ENCODE assay signal across 7 cellular contexts in the genomic region with DNA sequence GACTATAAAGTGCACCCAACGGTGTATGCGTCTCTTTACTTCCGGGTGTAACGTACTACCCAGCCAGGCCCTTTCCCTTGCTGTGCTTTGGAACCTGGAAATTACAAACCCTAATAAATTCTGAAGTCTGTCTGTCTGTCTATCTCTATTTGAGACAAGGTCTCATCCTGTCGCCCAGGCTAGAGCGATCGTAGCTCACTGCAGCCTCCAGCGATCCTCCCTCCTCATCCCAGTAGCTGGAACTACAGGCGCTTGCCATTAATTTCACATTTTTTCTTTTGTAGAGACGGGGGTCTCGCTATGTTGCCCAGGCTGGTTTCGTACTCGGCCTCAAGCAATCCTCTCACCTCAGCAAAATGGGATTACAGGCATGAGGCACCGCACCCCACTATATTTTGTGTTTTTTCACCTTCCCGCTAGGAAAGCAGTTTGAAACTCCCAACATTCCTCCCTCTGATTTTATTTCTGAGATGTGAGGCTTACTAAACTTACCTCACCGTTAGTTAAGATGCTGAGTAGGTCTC. TPM values are rescaled to one million over a fixed set of nuclear protein-coding genes. Genes with fewer than 3 reads are reported as not detected.
DNase-seq lines count a peak whose midpoint lies in the region; ATAC-seq and TF ChIP-seq lines count a peak whose summit lies in the region.

No MANE protein-coding gene starts in this region.

- ATAC-seq in GM18907 (IDR thresholded peaks at IDR 0.05; ENCODE audit: unreplicated experiment): peak; percentile 61
- ATAC-seq in HG02678 (IDR thresholded peaks at IDR 0.05; ENCODE audit: unreplicated experiment): peak; percentile 37
- peak; percentile 74 for ATAC-seq in Panc1

- peak overlapping the region; percentile 82 to 92 for H3K4me3 ChIP-seq in Panc1 (ENCODE audit: low read depth in 2 of 2, low read length in 2 of 2)
- H3K4me3 ChIP-seq in esophagus (ENCODE audit: low read depth in 1 of 2, low read length in 2 of 2): peak overlapping the region; percentile 73 to 98
- H3K4me3 ChIP-seq in neutrophil (ENCODE audit: low read depth in 1 of 2, low read length in 1 of 2): peak overlapping the region; percentile 88 to 100

- intact Hi-C loops in Panc1 (cut with micrococcal nuclease; ENCODE audit: unreplicated experiment): no loop called here

- no TSS peak for BruUV-seq in Panc1 (replicated peaks; lab: Mats Ljungman, UMichigan)

- 21 to 27% methylated on average over 16 of the region's 16 CpGs for WGBS in esophagus, 2 donors

- H3K27me3 ChIP-seq in Panc1 (ENCODE audit: control insufficient read depth, insufficient read depth, low read length): no peaks in the 10 kb centered on the region
- H3K27me3 ChIP-seq in esophagus (ENCODE audit: control insufficient read depth in 1 of 2, insufficient read depth in 2 of 2, low read length in 2 of 2): no peaks in the 10 kb centered on the region
- peaks cover 21% of the 10 kb centered on the region for H3K27me3 ChIP-seq in neutrophil

- POLR2A ChIA-PET in Panc1 (lab: Charles Lee) (no interaction called here), HEK293T (lab: Yijun Ruan, JAX) (interaction anchor here (0.7 to 2.0 kb wide), 5 partner anchors 11 to 33 kb away, joined by 3 to 5 read pairs (median 4); no protein-coding TSS in a partner anchor)

- no peaks in the 10 kb centered on the region for H3K9me3 ChIP-seq in Panc1 (ENCODE audit: control insufficient read depth, insufficient read depth, low read depth, low read length)
- H3K9me3 ChIP-seq in esophagus (ENCODE audit: control insufficient read depth in 2 of 2, insufficient read depth in 1 of 2, low read depth in 1 of 2, low read length in 1 of 2): no peaks in the 10 kb centered on the region
- no peaks in the 10 kb centered on the region for H3K9me3 ChIP-seq in neutrophil

- TF ChIP-seq CTCF in Panc1 (IDR thresholded peaks at IDR 0.05) (no peak), neutrophil (IDR thresholded peaks at IDR 0.05) (no peak)

- peak; percentile 18 for DNase-seq in Panc1 (ENCODE audit: low read depth, low spot score)
- no peak for DNase-seq in HEK293T (ENCODE audit: extremely low spot score)
- DNase-seq in A172 (ENCODE audit: low spot score): no peak

- in situ Hi-C loops in Panc1 (cut with HindIII; ENCODE audit: low pct_unique_long_range_greater_than_20kb, low sequenced_read_pairs): no loop called here

- H3K36me3 ChIP-seq in Panc1 (ENCODE audit: control insufficient read depth, insufficient read depth, low read length) (peaks cover 19% of the 10 kb centered on the region), esophagus (ENCODE audit: control insufficient read depth in 2 of 2, insufficient read depth in 2 of 2, low read length in 1 of 2) (no peaks in the 10 kb centered on the region), neutrophil (peaks cover 27% of the 10 kb centered on the region)

- H3K4me1 ChIP-seq in Panc1 (ENCODE audit: control insufficient read depth, insufficient read depth, low read length) (peaks cover 10% of the 10 kb centered on the region), esophagus (ENCODE audit: control insufficient read depth in 2 of 2, insufficient read depth in 2 of 2, low read length in 1 of 2) (no peaks in the 10 kb centered on the region), neutrophil (ENCODE audit: control insufficient read depth in 1 of 2, insufficient read depth in 1 of 2, low read depth in 1 of 2, low read length in 1 of 2) (peaks cover 22 to 25% of the 10 kb centered on the region in 2 experiments)

- H3K27ac ChIP-seq in Panc1 (ENCODE audit: low read length) (peak overlapping the region; percentile 95), esophagus (ENCODE audit: low read depth in 2 of 2, low read length in 1 of 2) (peak overlapping the region; percentile 97 to 98), neutrophil (peak overlapping the region; percentile 92)

- CTCF ChIA-PET in Panc1 (lab: Charles Lee): no interaction called here
- CTCF ChIA-PET in HEK293T (lab: Yijun Ruan, JAX): interaction anchor here (0.5 kb wide), 1 partner anchor 10 kb away, joined by 3 read pairs; no protein-coding TSS in a partner anchor

TF ChIP-seq in HEK293T, 16 proteins besides CTCF, POLR2A, EP300 and RAD21:
- TF ChIP-seq HDGF (IDR thresholded peaks at IDR 0.05; ENCODE audit: borderline replicate concordance) (no peak), ARNT (IDR thresholded peaks at IDR 0.05) (no peak), FOXA1 (IDR thresholded peaks at IDR 0.05) (no peak), PKNOX1 (IDR thresholded peaks at IDR 0.05) (no peak), LEF1 (IDR thresholded peaks at IDR 0.05; ENCODE audit: borderline replicate concordance) (no peak), TARDBP (IDR thresholded peaks at IDR 0.05) (no peak), FOXM1 (IDR thresholded peaks at IDR 0.05; ENCODE audit: borderline replicate concordance) (no peak), L3MBTL2 (conservative IDR thresholded peaks at IDR 0.05) (no peak), NFRKB (IDR thresholded peaks at IDR 0.05) (no peak)

RNA-seq across cellular contexts. Expression of gene RNF6, which starts 0.5 kb away (rescaled TPM):
- 38.0 TPM for total RNA-seq in Panc1 (2021; ENCODE audit: unreplicated experiment)
- 21.9 TPM for polyA plus RNA-seq in Panc1 (2012; ENCODE audit: insufficient read length)
- 10 to 100 TPM; 12.6 to 17.3 TPM for polyA plus RNA-seq in esophagus
- 49.0 and 61.9 TPM in 2 replicates for total RNA-seq in A172 (2014; rRNA removed; shearing (Covaris generic))

RNA-seq across cellular contexts. Expression of gene CDK8, which starts 31.3 kb away (rescaled TPM):
- total RNA-seq in Panc1 (2021; ENCODE audit: unreplicated experiment): 14.9 TPM
- polyA plus RNA-seq in Panc1 (2012; ENCODE audit: insufficient read length): 10.8 TPM
- 1 to 10 TPM; 8.0 to 9.3 TPM for polyA plus RNA-seq in esophagus
- total RNA-seq in A172 (2014; rRNA removed; shearing (Covaris generic)): 16.0 and 18.8 TPM in 2 replicates
